8 cellular contexts compared by ENCODE assay signal in the genomic region with DNA sequence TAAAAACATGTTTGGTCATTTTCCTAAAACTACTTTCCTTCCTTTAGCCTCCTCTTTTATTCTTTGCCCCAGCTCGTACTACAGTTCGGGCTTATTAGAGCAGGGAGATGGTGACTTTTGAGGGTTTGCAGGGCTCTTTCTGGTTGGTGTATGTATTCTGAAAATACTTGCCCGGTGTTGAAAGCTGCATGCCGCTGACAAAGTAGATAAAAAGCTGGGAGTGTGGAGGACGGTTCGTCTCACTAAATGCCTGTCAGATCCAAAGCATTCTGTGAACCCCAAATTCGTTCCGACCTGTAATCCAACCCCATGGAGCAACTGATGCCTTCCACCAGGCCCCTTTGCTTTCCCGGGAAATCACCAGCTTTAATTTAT. TPM values are rescaled to one million over a fixed set of nuclear protein-coding genes. Genes with fewer than 3 reads are reported as not detected.
A peak's percentile ranks its signal among the peaks of the same experiment; 100 is the strongest.
DNase-seq lines count a peak whose midpoint lies in the region; TF ChIP-seq lines count a peak whose summit lies in the region.

No MANE protein-coding gene starts in this region.

- peaks cover 66% of the 10 kb centered on the region for H3K4me1 Mint-ChIP-seq in neural progenitor cell

- no peaks in the 10 kb centered on the region for H3K9me3 ChIP-seq in MM.1S (replicated peaks; ENCODE audit: insufficient read depth, low read length)
- no peaks in the 10 kb centered on the region for H3K9me3 ChIP-seq in endocrine pancreas (ENCODE audit: control insufficient read depth, low read length)
- no peaks in the 10 kb centered on the region for H3K9me3 ChIP-seq in neural progenitor cell (ENCODE audit: low read depth)

- H3K9me2 ChIP-seq in MM.1S (replicated peaks; ENCODE audit: insufficient read depth, low read length) = no peaks in the 10 kb centered on the region

- peak; percentile 32 for DNase-seq in EL
- no peak for DNase-seq in MM.1S
- DNase-seq in neural progenitor cell (ENCODE audit: low spot score) = no peak
- no peak for DNase-seq in AG08396 (ENCODE audit: low spot score)
- DNase-seq in activated CD4-positive, CD25-positive, alpha-beta regulatory T cell treated with anti-CD3 and anti-CD28 coated beads, Interleukin-2, amount 50 U/mL, for 72 hours = no peak
- no peak for DNase-seq in NCI-H748 treated with DMSO at 0.1 percent for 48 hours (lab: John Stamatoyannopoulos, UW)
- no peak for DNase-seq in iPS-NIHi11 (ENCODE audit: low spot score)

- peak overlapping the region; percentile 87 for H3K4me2 ChIP-seq in MM.1S (ENCODE audit: low read depth, low read length)
- H3K4me2 ChIP-seq in neural progenitor cell = peak overlapping the region; percentile 92

- H3F3A ChIP-seq in MM.1S (ENCODE audit: insufficient read depth, low read length) = 0 out of 2 replicates have a peak, but pooled peaks cover 5% of the 10 kb centered on the region
- H3F3A ChIP-seq in neural progenitor cell (ENCODE audit: low read depth) = peaks cover 48% of the 10 kb centered on the region

- H3K9ac ChIP-seq in MM.1S (ENCODE audit: low read length) (peak overlapping the region; percentile 38; the same call in 1 of the 2 replicates), endocrine pancreas (ENCODE audit: control insufficient read depth, insufficient read depth, low read length) (peak overlapping the region; percentile 96), neural progenitor cell (no peak overlapping the region)

- H3K79me2 ChIP-seq in MM.1S (ENCODE audit: low read length) (no peaks in the 10 kb centered on the region), neural progenitor cell (ENCODE audit: low read depth) (no peaks in the 10 kb centered on the region)

- H3K9me3 Mint-ChIP-seq in neural progenitor cell = peaks cover 14% of the 10 kb centered on the region

- H2AFZ ChIP-seq in MM.1S (ENCODE audit: low read length) (peak overlapping the region; percentile 91), neural progenitor cell (replicated peaks) (peak overlapping the region; percentile 31)

- H3K36me3 ChIP-seq in MM.1S (replicated peaks; ENCODE audit: insufficient read depth, low read length) (no peaks in the 10 kb centered on the region), endocrine pancreas (ENCODE audit: control insufficient read depth, insufficient read depth, low read length) (no peaks in the 10 kb centered on the region), neural progenitor cell (no peaks in the 10 kb centered on the region)

- H3K27ac Mint-ChIP-seq in neural progenitor cell = peak overlapping the region; percentile 94

- no peaks in the 10 kb centered on the region for H4K20me1 ChIP-seq in MM.1S (ENCODE audit: insufficient read depth, low read length)
- peaks cover 7% of the 10 kb centered on the region for H4K20me1 ChIP-seq in neural progenitor cell (ENCODE audit: low read depth)

- H3K27ac ChIP-seq in MM.1S (ENCODE audit: low read length) (no peak overlapping the region), neural progenitor cell (no peak overlapping the region)

- peak overlapping the region; percentile 67 for H3K4me3 ChIP-seq in MM.1S (ENCODE audit: low read length)
- H3K4me3 ChIP-seq in endocrine pancreas (ENCODE audit: control insufficient read depth, insufficient read depth, low read length) = peak overlapping the region; percentile 76
- H3K4me3 ChIP-seq in neural progenitor cell = peak overlapping the region; percentile 61

- TF ChIP-seq CTCF in MM.1S (IDR thresholded peaks at IDR 0.05; ENCODE audit: low read length) (no peak), neural progenitor cell (IDR thresholded peaks at IDR 0.05) (no peak)

- peaks cover 19% of the 10 kb centered on the region for H3K36me3 Mint-ChIP-seq in neural progenitor cell

- peak overlapping the region; percentile 93 for H3K4me3 Mint-ChIP-seq in neural progenitor cell

- H3K4me1 ChIP-seq in MM.1S (ENCODE audit: low read length) = no peaks in the 10 kb centered on the region
- H3K4me1 ChIP-seq in endocrine pancreas (ENCODE audit: control insufficient read depth, insufficient read depth, low read length) = peaks cover 11% of the 10 kb centered on the region
- peaks cover 27% of the 10 kb centered on the region for H3K4me1 ChIP-seq in neural progenitor cell

- H3K27me3 Mint-ChIP-seq in neural progenitor cell (ENCODE audit: insufficient read depth, low read depth) = peaks cover 2% of the 10 kb centered on the region

- H3K27me3 ChIP-seq in MM.1S (replicated peaks; ENCODE audit: insufficient read depth, low read length) (no peaks in the 10 kb centered on the region), endocrine pancreas (ENCODE audit: control insufficient read depth, insufficient read depth, low read length) (no peaks in the 10 kb centered on the region), neural progenitor cell (peaks cover 54% of the 10 kb centered on the region)

RNA-seq across cellular contexts. Expression of a gene that starts 19.2 kb away (rescaled TPM):
- 87.6 and 90.2 TPM in 2 replicates for total RNA-seq in neural progenitor cell (ENCODE audit: low replicate concordance)
